In genomic region chr3:186683996-186684395, GRCh38 we compare ENCODE assay signal across 29 cellular contexts. TPM values are rescaled to one million over a fixed set of nuclear protein-coding genes. Genes with fewer than 3 reads are reported as not detected.
"Had no signal": no experiment of that assay in that cellular context is flagged by ENCODE, and none has a peak within 500 bp of the region (broad histone marks: within the 10 kb centered on the region; RNA-seq: fewer than 3 reads in every experiment).

No MANE protein-coding gene starts in this region.

- H3K9ac ChIP-seq: KMS-11, SK-N-SH had no signal

- H3K27ac ChIP-seq: HL-60, KMS-11, RWPE1 had no signal

- H3K9me2 ChIP-seq: SK-N-SH had no signal

- ATAC-seq: K562, Panc1, PC-3, T-cell had no signal

- H3K4me1 Mint-ChIP-seq: IgD-negative memory B cell had no signal

- H3K9me3 ChIP-seq: SK-N-SH had no signal

- H3K4me3 ChIP-seq: K562 had no signal

- H3K4me3 Mint-ChIP-seq: IgD-negative memory B cell, T-cell had no signal

- H3K4me2 ChIP-seq: KMS-11, SK-N-SH had no signal

- H3K27ac Mint-ChIP-seq: IgD-negative memory B cell, T-cell had no signal

- DNase-seq: Kasumi-1, MV-4-11, NCI-H1048, NCI-H1105, NCI-H1417, NCI-H1436 treated with DMSO at 0.1 percent for 48 hours, NCI-H1694, NCI-H187 treated with DMSO at 0.1 percent for 48 hours, NCI-H2081, NCI-H2107, NCI-H2227 treated with DMSO at 0.1 percent for 48 hours, NCI-H510A, NCI-H524 treated with DMSO at 0.1 percent for 48 hours, NCI-H69, NCI-H774, PC-3, SHP77, SK-N-SH, SW 1271 had no signal

RNA-seq across cellular contexts. Expression of gene HRG, which starts 18.2 kb away (rescaled TPM):
- total RNA-seq: K562, OCI-LY7, PC-3, SK-MEL-5 had no signal
- polyA plus RNA-seq: IgD-negative memory B cell, K562, SK-N-SH had no signal

RNA-seq across cellular contexts. Expression of gene KNG1, which starts 33.2 kb away (rescaled TPM):
- total RNA-seq: MCF 10A, OCI-LY7, PC-3, SK-MEL-5 had no signal
- polyA plus RNA-seq: IgD-negative memory B cell, K562, SK-N-SH had no signal

RNA-seq across cellular contexts. Expression of gene FETUB, which starts 43.8 kb away (rescaled TPM):
- total RNA-seq: K562, MCF 10A, OCI-LY7, PC-3, SK-MEL-5, T-cell had no signal
- polyA plus RNA-seq: IgD-negative memory B cell, K562 had no signal
